ENCODE assay signal across 10 cellular contexts in the genomic region with DNA sequence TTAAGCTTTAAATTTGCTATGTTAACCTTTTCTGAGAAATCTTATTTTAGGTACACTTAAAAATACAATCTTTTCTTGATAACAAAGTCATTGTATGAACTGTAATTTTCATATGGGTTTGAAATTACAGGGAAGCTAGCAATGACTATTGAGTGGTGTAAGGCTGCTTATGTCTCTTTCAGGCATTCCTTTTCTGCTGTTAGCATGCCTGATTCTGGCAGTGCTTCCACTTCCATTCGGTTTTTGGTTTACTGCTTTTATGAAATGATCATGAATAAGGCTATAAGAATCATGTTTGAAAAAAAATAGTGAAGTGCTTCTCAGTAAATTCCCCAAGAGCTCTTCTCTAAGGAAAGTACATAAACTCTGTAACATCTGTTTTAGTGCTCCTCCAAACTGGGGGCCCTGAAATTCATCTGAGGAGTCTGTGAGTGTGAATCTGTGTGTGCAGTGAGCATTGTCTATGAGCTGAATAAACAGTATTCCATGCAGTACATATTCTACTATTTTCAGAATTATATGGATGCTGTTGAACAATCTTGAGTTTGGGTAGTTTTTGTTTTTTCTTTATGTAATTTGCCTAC.
DNase-seq lines count a peak whose midpoint lies in the region; ATAC-seq lines count a peak whose summit lies in the region.
"Had no signal": no experiment of that assay in that cellular context is flagged by ENCODE, and none has a peak within 500 bp of the region (broad histone marks: within the 10 kb centered on the region; RNA-seq: fewer than 3 reads in every experiment).

No MANE protein-coding gene starts in this region.

- H3K4ac ChIP-seq in trophoblast cell (ENCODE audit: low read depth, low read length), result no peak overlapping the region

- no peak overlapping the region for H3K23ac ChIP-seq in trophoblast cell (ENCODE audit: low read length)

- no CpG with 5 or more reads among the region's 1 CpG for WGBS in trophoblast cell (ENCODE audit: extremely low coverage, insufficient coverage, insufficient read length)

- H4K91ac ChIP-seq in trophoblast cell (ENCODE audit: low read depth, low read length), result no peak overlapping the region

- intact Hi-C loops in left ventricle myocardium superior (cut with micrococcal nuclease), result no loop called here
- intact Hi-C loops in Right ventricle myocardium superior (cut with DNase I), result no loop called here

- no peak overlapping the region for H2BK120ac ChIP-seq in trophoblast cell (ENCODE audit: insufficient read depth, low read length, poor library complexity)

- ATAC-seq in GM21381 (IDR thresholded peaks at IDR 0.05; ENCODE audit: unreplicated experiment), result peak; percentile 5
- peak; percentile 25 for ATAC-seq in HG03460 (IDR thresholded peaks at IDR 0.05; ENCODE audit: unreplicated experiment)
- no peak for ATAC-seq in left ventricle myocardium superior
- ATAC-seq in Right ventricle myocardium superior (ENCODE audit: poor library complexity), result no peak

- DNase-seq in GM04504 (ENCODE audit: low read depth) (peak; percentile 52), fibroblast of peridontal ligament (ENCODE audit: extremely low read depth) (peak; percentile 93), trophoblast cell (no peak), left ventricle myocardium superior (no peak), iPS-NIHi7 (ENCODE audit: extremely low spot score) (no peak), Right ventricle myocardium superior (no peak)
- DNase-seq: activated CD8-positive, alpha-beta memory T cell treated with anti-CD3 and anti-CD28 coated beads for 24 hours; upper lobe of left lung had no signal

- peaks cover 2% of the 10 kb centered on the region for H3K79me2 ChIP-seq in trophoblast cell (ENCODE audit: control insufficient read depth, insufficient read depth, low read length, poor library complexity)

- H2AK5ac ChIP-seq in trophoblast cell (ENCODE audit: low read length), result no peak overlapping the region

- H2BK5ac ChIP-seq in trophoblast cell (ENCODE audit: low read depth, low read length, poor library complexity), result no peak overlapping the region

- no peak overlapping the region for H3K9ac ChIP-seq in trophoblast cell (ENCODE audit: low read length)

- H3K79me1 ChIP-seq in trophoblast cell (ENCODE audit: low read length), result no peaks in the 10 kb centered on the region

- H2AFZ ChIP-seq in trophoblast cell (ENCODE audit: insufficient read depth, low read length, poor library complexity), result no peak overlapping the region

- H3K27ac ChIP-seq in trophoblast cell (ENCODE audit: low read depth, low read length), result no peak overlapping the region
- H3K27ac ChIP-seq: upper lobe of left lung had no signal

- no peak overlapping the region for H3K4me2 ChIP-seq in trophoblast cell (ENCODE audit: low read length)

- H3K4me1 ChIP-seq in trophoblast cell (ENCODE audit: control insufficient read depth in 1 of 2, insufficient read depth in 2 of 2, low read length in 2 of 2), result no peaks in the 10 kb centered on the region

- H3K18ac ChIP-seq in trophoblast cell (ENCODE audit: low read length), result no peak overlapping the region

- H3K9me3 ChIP-seq in trophoblast cell (ENCODE audit: insufficient read depth, low read depth, low read length), result no peaks in the 10 kb centered on the region
- H3K9me3 ChIP-seq: upper lobe of left lung had no signal

- H4K12ac ChIP-seq in trophoblast cell (ENCODE audit: low read depth, low read length), result no peak overlapping the region

- no peak overlapping the region for H3K4me3 ChIP-seq in trophoblast cell (ENCODE audit: low read depth, low read length)
- H3K4me3 ChIP-seq: upper lobe of left lung had no signal

- H3K27me3 ChIP-seq in trophoblast cell (ENCODE audit: insufficient read depth, low read length), result no peaks in the 10 kb centered on the region
- H3K27me3 ChIP-seq: upper lobe of left lung had no signal

- no peak overlapping the region for H3K14ac ChIP-seq in trophoblast cell (ENCODE audit: low read length)

- peaks cover 0 to 4% of the 10 kb centered on the region in 2 experiments for H3K36me3 ChIP-seq in trophoblast cell (ENCODE audit: control insufficient read depth in 1 of 2, insufficient read depth in 2 of 2, low read length in 2 of 2)
- H3K36me3 ChIP-seq: upper lobe of left lung had no signal

- no peak overlapping the region for H4K8ac ChIP-seq in trophoblast cell (ENCODE audit: low read depth, low read length)

- H2BK12ac ChIP-seq in trophoblast cell (ENCODE audit: low read length), result no peak overlapping the region

Comparison
In these comparisons a context has a peak if more than half of its experiments do, and no peak if none do; other contexts are left out.
1. DNase-seq: peak in GM04504 (single experiment) and fibroblast of peridontal ligament (single experiment); none in trophoblast cell (0 of 2), left ventricle myocardium superior (single experiment), iPS-NIHi7 (single experiment) and Right ventricle myocardium superior (single experiment).
2. ATAC-seq: peak in GM21381 (single experiment) and HG03460 (single experiment); none in left ventricle myocardium superior (single experiment) and Right ventricle myocardium superior (single experiment).